Comparison of ENCODE assay signal across 31 cellular contexts in the genomic region with DNA sequence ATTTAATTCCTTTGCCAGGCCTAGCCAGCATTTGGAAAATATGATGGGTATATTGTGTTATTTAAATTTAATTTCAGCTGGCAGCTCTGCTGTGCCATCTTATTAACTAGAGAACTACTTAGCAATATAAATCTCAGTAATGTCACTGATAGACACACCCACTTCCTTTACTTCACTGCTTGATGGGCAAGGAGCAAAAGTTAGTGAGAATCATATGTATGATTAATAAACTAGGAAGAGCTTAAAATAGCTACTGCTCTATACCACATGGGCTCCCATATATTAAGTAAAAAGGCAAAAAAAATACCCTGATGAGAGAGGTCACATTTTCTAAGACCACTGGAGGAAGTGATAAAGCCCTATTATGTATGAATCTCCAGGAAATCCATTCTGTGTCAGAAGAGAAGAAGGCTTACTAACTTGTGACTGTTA.
DNase-seq lines count a peak whose midpoint lies in the region; ATAC-seq, FAIRE-seq and TF ChIP-seq lines count a peak whose summit lies in the region.
"Had no signal": no experiment of that assay in that cellular context is flagged by ENCODE, and none has a peak within 500 bp of the region (broad histone marks: within the 10 kb centered on the region; RNA-seq: fewer than 3 reads in every experiment).

No MANE protein-coding gene starts in this region.

- BruUV-seq in A673 (replicated peaks; lab: Mats Ljungman, UMichigan): no TSS peak

- peak overlapping the region; percentile 14 for H3K9ac ChIP-seq in astrocyte (ENCODE audit: low read length)

- H3K4me3 ChIP-seq in A673 (ENCODE audit: low read depth, low read length, poor library complexity, severe bottlenecking): no peak overlapping the region
- no peak overlapping the region for H3K4me3 ChIP-seq in astrocyte (ENCODE audit: insufficient read depth, low read depth, low read length)
- H3K4me3 ChIP-seq: coronary artery, esophagus muscularis mucosa, K562, lung, PC-9, suprapubic skin had no signal

- TF ChIP-seq CTCF in A673 (conservative IDR thresholded peaks at IDR 0.05; ENCODE audit: low read depth, low read length): no peak
- TF ChIP-seq CTCF in astrocyte (IDR thresholded peaks at IDR 0.05; ENCODE audit: insufficient read depth, low read depth, low read length): no peak
- no peak for TF ChIP-seq CTCF in CD4-positive, alpha-beta T cell (IDR thresholded peaks at IDR 0.05)

- no peaks in the 10 kb centered on the region for H3K79me2 ChIP-seq in astrocyte (ENCODE audit: insufficient read depth, low read length)

- H3K27ac ChIP-seq in A673 (ENCODE audit: low read depth, low read length, poor library complexity, severe bottlenecking) (peak overlapping the region; percentile 45), astrocyte (ENCODE audit: low read depth, low read length) (peak overlapping the region; percentile 56)
- no peak overlapping the region for H3K27ac ChIP-seq in CD4-positive, alpha-beta T cell (ENCODE audit: low read depth, low read length)
- H3K27ac ChIP-seq: coronary artery, esophagus muscularis mucosa, PC-9, suprapubic skin had no signal

- no peak overlapping the region for H3K4me3 Mint-ChIP-seq in astrocyte (ENCODE audit: unreplicated experiment)
- no peak overlapping the region for H3K4me3 Mint-ChIP-seq in CD4-positive, alpha-beta T cell
- H3K4me3 Mint-ChIP-seq: activated CD4-positive, alpha-beta T cell treated with anti-CD3 and anti-CD28 coated beads for 36 hours; activated naive CD8-positive, alpha-beta T cell treated with anti-CD3 and anti-CD28 coated beads, Interleukin-2, amount 50 U/mL, for 24 hours; brain; stimulated activated naive B cell treated with anti-CD40 and anti-IgM and Interleukin-4, amounts not matched to agents 10 μg/mL and 1 μg/mL and 100 μg/mL, for 72 hours had no signal

- H3K27me3 ChIP-seq in A673 (replicated peaks; ENCODE audit: insufficient read depth, low read depth, low read length, poor library complexity) (no peaks in the 10 kb centered on the region), astrocyte (ENCODE audit: insufficient read depth, low read length) (no peaks in the 10 kb centered on the region)
- no peaks in the 10 kb centered on the region for H3K27me3 ChIP-seq in CD4-positive, alpha-beta T cell (ENCODE audit: control insufficient read depth, insufficient read depth, low read length)
- H3K27me3 ChIP-seq: esophagus muscularis mucosa, suprapubic skin had no signal

- peak; percentile 73 for FAIRE-seq in astrocyte (lab: Jason Lieb, UNC)
- FAIRE-seq: GM19239, K562, urothelium cell line had no signal

- H3K27ac Mint-ChIP-seq in astrocyte (ENCODE audit: unreplicated experiment): no peak overlapping the region
- no peak overlapping the region for H3K27ac Mint-ChIP-seq in CD4-positive, alpha-beta T cell
- H3K27ac Mint-ChIP-seq: activated CD4-positive, alpha-beta T cell treated with anti-CD3 and anti-CD28 coated beads for 36 hours; activated naive CD8-positive, alpha-beta T cell treated with anti-CD3 and anti-CD28 coated beads, Interleukin-2, amount 50 U/mL, for 24 hours; brain; stimulated activated naive B cell treated with anti-CD40 and anti-IgM and Interleukin-4, amounts not matched to agents 10 μg/mL and 1 μg/mL and 100 μg/mL, for 72 hours had no signal

- H3K36me3 ChIP-seq in A673 (ENCODE audit: insufficient read depth, low read length, poor library complexity, severe bottlenecking) (no peaks in the 10 kb centered on the region), astrocyte (ENCODE audit: insufficient read depth, low read length) (no peaks in the 10 kb centered on the region)
- H3K36me3 ChIP-seq: esophagus muscularis mucosa, suprapubic skin had no signal

- peak overlapping the region; percentile 20 for H2AFZ ChIP-seq in astrocyte (ENCODE audit: low read depth, low read length)
- H2AFZ ChIP-seq: PC-9 had no signal

- no peaks in the 10 kb centered on the region for H3K27me3 Mint-ChIP-seq in astrocyte (ENCODE audit: low read depth, unreplicated experiment)
- H3K27me3 Mint-ChIP-seq in CD4-positive, alpha-beta T cell: no peaks in the 10 kb centered on the region
- H3K27me3 Mint-ChIP-seq: activated CD4-positive, alpha-beta T cell treated with anti-CD3 and anti-CD28 coated beads for 36 hours; activated naive CD8-positive, alpha-beta T cell treated with anti-CD3 and anti-CD28 coated beads, Interleukin-2, amount 50 U/mL, for 24 hours; brain; stimulated activated naive B cell treated with anti-CD40 and anti-IgM and Interleukin-4, amounts not matched to agents 10 μg/mL and 1 μg/mL and 100 μg/mL, for 72 hours had no signal

- intact Hi-C loops in A673 (cut with micrococcal nuclease; ENCODE audit: unreplicated experiment): no loop called here
- intact Hi-C loops in CD4-positive, alpha-beta T cell (cut with DNase I, micrococcal nuclease): no loop called here

- POLR2A ChIA-PET in A673 (lab: Charles Lee; ENCODE audit: low non-redundant PET): no interaction called here
- POLR2A ChIA-PET in CD4-positive, alpha-beta T cell (lab: Charles Lee): no interaction called here

- H3K4me1 Mint-ChIP-seq in astrocyte (ENCODE audit: low read depth, unreplicated experiment): peaks cover 14% of the 10 kb centered on the region
- H3K4me1 Mint-ChIP-seq in CD4-positive, alpha-beta T cell (ENCODE audit: low read depth): no peaks in the 10 kb centered on the region
- H3K4me1 Mint-ChIP-seq: activated CD4-positive, alpha-beta T cell treated with anti-CD3 and anti-CD28 coated beads for 36 hours; activated naive CD8-positive, alpha-beta T cell treated with anti-CD3 and anti-CD28 coated beads, Interleukin-2, amount 50 U/mL, for 24 hours; brain; stimulated activated naive B cell treated with anti-CD40 and anti-IgM and Interleukin-4, amounts not matched to agents 10 μg/mL and 1 μg/mL and 100 μg/mL, for 72 hours had no signal

- H3K4me1 ChIP-seq in A673 (ENCODE audit: insufficient read depth, low read length, poor library complexity, severe bottlenecking) (peaks cover 12% of the 10 kb centered on the region), astrocyte (ENCODE audit: insufficient read depth, low read length) (no peaks in the 10 kb centered on the region)
- H3K4me1 ChIP-seq: esophagus muscularis mucosa, suprapubic skin had no signal

- DNase-seq in A673 (ENCODE audit: low spot score): peak; percentile 69
- peak; percentile 16 for DNase-seq in astrocyte (ENCODE audit: low read depth)
- peak; percentile 21 for DNase-seq in iris pigment epithelial cell (ENCODE audit: low read depth)
- no peak for DNase-seq in AML-193 (lab: John Stamatoyannopoulos, UW)
- no peak for DNase-seq in T-helper 1 cell
- no peak for DNase-seq in DMS53 (lab: John Stamatoyannopoulos, UW)
- no peak for DNase-seq in CD4-positive, alpha-beta T cell
- DNase-seq: activated CD4-positive, alpha-beta T cell treated with anti-CD3 and anti-CD28 coated beads for 36 hours; activated gamma-delta T cell treated with Interleukin-2 at 50 U/mL for 16 hours; activated naive CD8-positive, alpha-beta T cell treated with anti-CD3 and anti-CD28 coated beads, Interleukin-2, amount 50 U/mL, for 24 hours; activated T-cell treated with anti-CD3 and anti-CD28 coated beads, Interleukin-2, amount 50 U/mL, for 1 hour; C1 segment of cervical spinal cord; Calu3; kidney; NCI-H146; NCI-H510A; PC-9; retina; SHP77; stimulated activated CD4-positive, alpha-beta T cell treated with anti-CD3 and anti-CD28 coated beads, Interleukin-12 subunit alpha, Interleukin-12 subunit beta, amount 100 ng/mL, for 4 hours; stimulated activated CD4-positive, alpha-beta T cell treated with anti-CD3 and anti-CD28 coated beads, Interleukin-4, amount 100 ng/mL, for 24 hours; stimulated activated naive B cell treated with anti-CD40 and anti-IgM and Interleukin-4, amounts not matched to agents 10 μg/mL and 1 μg/mL and 100 μg/mL, for 72 hours had no signal

- ATAC-seq in HG02885 (IDR thresholded peaks at IDR 0.05; ENCODE audit: poor library complexity, unreplicated experiment): peak; percentile 22
- ATAC-seq in CD4-positive, alpha-beta T cell (ENCODE audit: poor library complexity): no peak
- ATAC-seq: activated CD4-positive, alpha-beta T cell treated with anti-CD3 and anti-CD28 coated beads for 36 hours; activated naive CD8-positive, alpha-beta T cell treated with anti-CD3 and anti-CD28 coated beads, Interleukin-2, amount 50 U/mL, for 24 hours; K562 had no signal

- peak overlapping the region; percentile 37 for H3K4me2 ChIP-seq in astrocyte (ENCODE audit: low read length)
- H3K4me2 ChIP-seq: PC-9 had no signal

- H3K36me3 Mint-ChIP-seq in astrocyte (ENCODE audit: low read depth, unreplicated experiment): no peaks in the 10 kb centered on the region
- no peaks in the 10 kb centered on the region for H3K36me3 Mint-ChIP-seq in CD4-positive, alpha-beta T cell (ENCODE audit: low read depth)
- H3K36me3 Mint-ChIP-seq: brain; stimulated activated naive B cell treated with anti-CD40 and anti-IgM and Interleukin-4, amounts not matched to agents 10 μg/mL and 1 μg/mL and 100 μg/mL, for 72 hours had no signal

- peaks cover 7% of the 10 kb centered on the region for H3K9me3 ChIP-seq in A673 (ENCODE audit: low read depth, low read length, poor library complexity, severe bottlenecking)
- no peaks in the 10 kb centered on the region for H3K9me3 ChIP-seq in astrocyte (ENCODE audit: insufficient read depth, low read depth, low read length)
- no peaks in the 10 kb centered on the region for H3K9me3 ChIP-seq in CD4-positive, alpha-beta T cell (ENCODE audit: control insufficient read depth, low read length)
- H3K9me3 ChIP-seq: suprapubic skin had no signal

- CTCF ChIA-PET in A673 (lab: Charles Lee): no interaction called here
- CTCF ChIA-PET in CD4-positive, alpha-beta T cell (lab: Charles Lee): no interaction called here

- H3K9me3 Mint-ChIP-seq in astrocyte (ENCODE audit: unreplicated experiment): no peaks in the 10 kb centered on the region
- H3K9me3 Mint-ChIP-seq in CD4-positive, alpha-beta T cell: peaks cover 14% of the 10 kb centered on the region

- no peaks in the 10 kb centered on the region for H4K20me1 ChIP-seq in astrocyte (ENCODE audit: insufficient read depth, low read length)

Comparison
In these comparisons a context has a peak if more than half of its experiments do, and no peak if none do; other contexts are left out.
1. DNase-seq: peak in A673 (single experiment), astrocyte (single experiment) and iris pigment epithelial cell (single experiment); none in AML-193 (0 of 2), T-helper 1 cell (0 of 5), DMS53 (single experiment) and CD4-positive, alpha-beta T cell (0 of 10).